Comparison of ENCODE assay signal across 8 cellular contexts in genomic region chr14:88323520-88324199, GRCh38. TPM values are rescaled to one million over a fixed set of nuclear protein-coding genes. Genes with fewer than 3 reads are reported as not detected.
A peak's percentile ranks its signal among the peaks of the same experiment; 100 is the strongest.
DNase-seq lines count a peak whose midpoint lies in the region; ATAC-seq and TF ChIP-seq lines count a peak whose summit lies in the region.

No MANE protein-coding gene starts in this region.

- POLR2A ChIA-PET in T-cell (lab: Charles Lee): interaction anchor here in 1 of 2 donors (0.6 kb wide), 1 partner anchor 141 kb away, joined by 4 read pairs; no protein-coding TSS in a partner anchor

- H3K27ac Mint-ChIP-seq in T-cell: no peak overlapping the region
- H3K27ac Mint-ChIP-seq in glutamatergic neuron (ENCODE audit: unreplicated experiment): peak overlapping the region; percentile 67
- no peak overlapping the region for H3K27ac Mint-ChIP-seq in stimulated activated effector memory CD8-positive, alpha-beta T cell treated with anti-CD3 and anti-CD28 coated beads, Interleukin-12 subunit alpha, Interleukin-12 subunit beta, amount 100 ng/mL, for 72 hours

- CTCF ChIA-PET in T-cell (lab: Charles Lee): no interaction called here

- ATAC-seq in GM21423 (IDR thresholded peaks at IDR 0.05; ENCODE audit: unreplicated experiment) (peak; percentile 97), HG03565 (IDR thresholded peaks at IDR 0.05; ENCODE audit: unreplicated experiment) (peak; percentile 89), T-cell (replicated peaks in 1 of 4) (no peak)
- ATAC-seq in stimulated activated effector memory CD8-positive, alpha-beta T cell treated with anti-CD3 and anti-CD28 coated beads, Interleukin-12 subunit alpha, Interleukin-12 subunit beta, amount 100 ng/mL, for 72 hours: no peak

- H3K27me3 Mint-ChIP-seq in T-cell: peaks cover 39 to 45% of the 10 kb centered on the region in 2 donors
- H3K27me3 Mint-ChIP-seq in glutamatergic neuron (ENCODE audit: unreplicated experiment): peaks cover 21% of the 10 kb centered on the region

- TF ChIP-seq CTCF in glutamatergic neuron (IDR thresholded peaks at IDR 0.05; ENCODE audit: partially characterized antibody, unreplicated experiment): no peak

- H3K9me3 Mint-ChIP-seq in T-cell (no peaks in the 10 kb centered on the region), glutamatergic neuron (ENCODE audit: unreplicated experiment) (peaks cover 6% of the 10 kb centered on the region)
- H3K9me3 Mint-ChIP-seq in stimulated activated effector memory CD8-positive, alpha-beta T cell treated with anti-CD3 and anti-CD28 coated beads, Interleukin-12 subunit alpha, Interleukin-12 subunit beta, amount 100 ng/mL, for 72 hours: no peaks in the 10 kb centered on the region

- peak; percentile 27 for DNase-seq in activated CD4-positive, alpha-beta T cell treated with anti-CD3 and anti-CD28 coated beads for 48 hours
- DNase-seq in activated CD4-positive, alpha-beta T cell treated with anti-CD3 and anti-CD28 coated beads for 1 hour: no peak
- DNase-seq in T-cell: peak in 1 of 34 experiments; percentile 1
- DNase-seq in glutamatergic neuron: peak; percentile 81
- no peak for DNase-seq in stimulated activated effector memory CD8-positive, alpha-beta T cell treated with anti-CD3 and anti-CD28 coated beads, Interleukin-12 subunit alpha, Interleukin-12 subunit beta, amount 100 ng/mL, for 72 hours (ENCODE audit: low spot score in 2 of 2)
- DNase-seq in KG1 (lab: John Stamatoyannopoulos, UW): no peak

- H3K36me3 Mint-ChIP-seq in T-cell (no peaks in the 10 kb centered on the region), glutamatergic neuron (ENCODE audit: unreplicated experiment) (peaks cover 10% of the 10 kb centered on the region)
- no peaks in the 10 kb centered on the region for H3K36me3 Mint-ChIP-seq in stimulated activated effector memory CD8-positive, alpha-beta T cell treated with anti-CD3 and anti-CD28 coated beads, Interleukin-12 subunit alpha, Interleukin-12 subunit beta, amount 100 ng/mL, for 72 hours

- H3K4me1 Mint-ChIP-seq in T-cell (peaks cover 0 to 3% (median 2%) of the 10 kb centered on the region in 3 donors), glutamatergic neuron (ENCODE audit: low read depth, unreplicated experiment) (peaks cover 6% of the 10 kb centered on the region)
- H3K4me1 Mint-ChIP-seq in stimulated activated effector memory CD8-positive, alpha-beta T cell treated with anti-CD3 and anti-CD28 coated beads, Interleukin-12 subunit alpha, Interleukin-12 subunit beta, amount 100 ng/mL, for 72 hours: no peaks in the 10 kb centered on the region

- H3K4me3 Mint-ChIP-seq in T-cell: peak overlapping the region; percentile 35 to 42 (median 37)
- peak overlapping the region; percentile 96 for H3K4me3 Mint-ChIP-seq in glutamatergic neuron (ENCODE audit: unreplicated experiment)
- peak overlapping the region; percentile 49 for H3K4me3 Mint-ChIP-seq in stimulated activated effector memory CD8-positive, alpha-beta T cell treated with anti-CD3 and anti-CD28 coated beads, Interleukin-12 subunit alpha, Interleukin-12 subunit beta, amount 100 ng/mL, for 72 hours

RNA-seq across cellular contexts. Expression of gene KCNK10, which starts 0.6 kb away (rescaled TPM):
- total RNA-seq in T-cell: not detected
- 2.8 TPM for total RNA-seq in glutamatergic neuron (ENCODE audit: unreplicated experiment)

Comparison
In these comparisons a context has a peak if more than half of its experiments do, and no peak if none do; other contexts are left out.
1. DNase-seq: peak in activated CD4-positive, alpha-beta T cell treated with anti-CD3 and anti-CD28 coated beads for 48 hours (single experiment) and glutamatergic neuron (single experiment); none in activated CD4-positive, alpha-beta T cell treated with anti-CD3 and anti-CD28 coated beads for 1 hour (single experiment), stimulated activated effector memory CD8-positive, alpha-beta T cell treated with anti-CD3 and anti-CD28 coated beads, Interleukin-12 subunit alpha, Interleukin-12 subunit beta, amount 100 ng/mL, for 72 hours (0 of 2) and KG1 (single experiment).
2. ATAC-seq: peak in GM21423 (single experiment) and HG03565 (single experiment); none in T-cell (0 of 4) and stimulated activated effector memory CD8-positive, alpha-beta T cell treated with anti-CD3 and anti-CD28 coated beads, Interleukin-12 subunit alpha, Interleukin-12 subunit beta, amount 100 ng/mL, for 72 hours (single experiment).
3. H3K4me3 Mint-ChIP-seq: peak in every context shown above with its lines; median percentile 96 in glutamatergic neuron; 49 in stimulated activated effector memory CD8-positive, alpha-beta T cell treated with anti-CD3 and anti-CD28 coated beads, Interleukin-12 subunit alpha, Interleukin-12 subunit beta, amount 100 ng/mL, for 72 hours; 37 in T-cell.